10 cellular contexts compared by ENCODE assay signal in genomic region chr7:24842449-24843241, GRCh38.
A peak's percentile ranks its signal among the peaks of the same experiment; 100 is the strongest.
DNase-seq lines count a peak whose midpoint lies in the region; ATAC-seq, FAIRE-seq and TF ChIP-seq lines count a peak whose summit lies in the region.
"Had no signal": no experiment of that assay in that cellular context is flagged by ENCODE, and none has a peak within 500 bp of the region (broad histone marks: within the 10 kb centered on the region; RNA-seq: fewer than 3 reads in every experiment).

No MANE protein-coding gene starts in this region.

- peak; percentile 46 for ATAC-seq in GM18508 (IDR thresholded peaks at IDR 0.05; ENCODE audit: insufficient read depth, unreplicated experiment)
- peak; percentile 87 for ATAC-seq in memory B cell (ENCODE audit: low read depth)

- H3K36me3 Mint-ChIP-seq in memory B cell, result peaks cover 14% of the 10 kb centered on the region

- H3K4me3 Mint-ChIP-seq in memory B cell, result peak overlapping the region; percentile 6
- H3K4me3 Mint-ChIP-seq: activated naive CD8-positive, alpha-beta T cell had no signal

- H3K27ac Mint-ChIP-seq in memory B cell, result peak overlapping the region; percentile 97
- H3K27ac Mint-ChIP-seq: activated naive CD8-positive, alpha-beta T cell had no signal

- H3K27me3 Mint-ChIP-seq in memory B cell, result no peaks in the 10 kb centered on the region
- H3K27me3 Mint-ChIP-seq: activated naive CD8-positive, alpha-beta T cell had no signal

- FAIRE-seq in H54 (lab: Jason Lieb, UNC), result peak; percentile 66
- FAIRE-seq: HTR-8/SVneo had no signal

- no peak for DNase-seq in H54 (ENCODE audit: insufficient read length, low spot score)
- peak; percentile 77 for DNase-seq in NCI-H146 treated with DMSO at 0.1 percent for 48 hours (lab: John Stamatoyannopoulos, UW; ENCODE audit: unreplicated experiment)
- peak in 1 of 2 donors; percentile 48 for DNase-seq in memory B cell (ENCODE audit: low spot score in 2 of 2)
- no peak for DNase-seq in NCI-H82 (lab: John Stamatoyannopoulos, UW)
- no peak for DNase-seq in SW480 (ENCODE audit: low spot score)
- DNase-seq in H4 (ENCODE audit: low spot score), result no peak
- no peak for DNase-seq in stimulated activated CD4-positive, alpha-beta T cell treated with anti-CD3 and anti-CD28 coated beads, Interleukin-4, amount 100 ng/mL, for 1 hour

- no peaks in the 10 kb centered on the region for H3K9me3 Mint-ChIP-seq in memory B cell

- H3K4me1 Mint-ChIP-seq in memory B cell, result peaks cover 37% of the 10 kb centered on the region

- TF ChIP-seq POLR2A in H54 (IDR thresholded peaks at IDR 0.05; ENCODE audit: low read depth, low read length), result no peak
